In genomic region chr2:239882335-239882734, GRCh38 we compare ENCODE assay signal across 8 cellular contexts.
A peak's percentile ranks its signal among the peaks of the same experiment; 100 is the strongest.
DNase-seq lines count a peak whose midpoint lies in the region; ATAC-seq and TF ChIP-seq lines count a peak whose summit lies in the region.

No MANE protein-coding gene starts in this region.

- CTCF ChIA-PET in activated CD8-positive, alpha-beta T cell treated with anti-CD3 and anti-CD28 coated beads for 36 hours (lab: Charles Lee) = interaction anchor here (0.8 to 1.4 kb wide), 4 partner anchors 12 to 842 kb away, joined by 3 to 6 read pairs (median 3); no protein-coding TSS in a partner anchor

- DNase-seq in ELR (ENCODE audit: low read depth) (peak; percentile 30), NCI-H128 (lab: John Stamatoyannopoulos, UW; ENCODE audit: unreplicated experiment) (peak; percentile 2), endodermal cell (peak; percentile 93), testis (peak; percentile 52), amniotic stem cell (lab: John Stamatoyannopoulos, UW) (no peak)
- DNase-seq in activated CD8-positive, alpha-beta T cell treated with anti-CD3 and anti-CD28 coated beads for 36 hours = peak; percentile 70
- DNase-seq in naive thymus-derived CD8-positive, alpha-beta T cell = peak; percentile 21 to 76 (median 44)

- no peaks in the 10 kb centered on the region for H3K36me3 Mint-ChIP-seq in activated CD8-positive, alpha-beta T cell treated with anti-CD3 and anti-CD28 coated beads for 36 hours (ENCODE audit: low read depth)
- H3K36me3 Mint-ChIP-seq in endodermal cell (ENCODE audit: low read depth) = no peaks in the 10 kb centered on the region
- H3K36me3 Mint-ChIP-seq in naive thymus-derived CD8-positive, alpha-beta T cell = peaks cover 0 to 13% (median 6%) of the 10 kb centered on the region in 3 donors

- no peak overlapping the region for H3K4me3 ChIP-seq in endodermal cell (ENCODE audit: low read length)
- no peak overlapping the region for H3K4me3 ChIP-seq in testis

- H3K9ac ChIP-seq in endodermal cell (ENCODE audit: extremely low read depth, low read length, poor library complexity, severe bottlenecking) = no peak overlapping the region

- H3K36me3 ChIP-seq in endodermal cell (ENCODE audit: control insufficient read depth, insufficient read depth, low read length) = no peaks in the 10 kb centered on the region
- H3K36me3 ChIP-seq in testis (ENCODE audit: low read depth, missing control alignments) = no peaks in the 10 kb centered on the region

- peak; percentile 70 for TF ChIP-seq CTCF in activated CD8-positive, alpha-beta T cell treated with anti-CD3 and anti-CD28 coated beads for 36 hours (IDR thresholded peaks at IDR 0.05)
- TF ChIP-seq CTCF in endodermal cell (conservative IDR thresholded peaks at IDR 0.05) (peak; percentile 83), testis (IDR thresholded peaks at IDR 0.05) (peak; percentile 27 to 56 (median 46))

- H3K27ac ChIP-seq in endodermal cell (ENCODE audit: low read depth, low read length) = no peak overlapping the region
- no peak overlapping the region for H3K27ac ChIP-seq in testis

- H3K4me3 Mint-ChIP-seq in activated CD8-positive, alpha-beta T cell treated with anti-CD3 and anti-CD28 coated beads for 36 hours = no peak overlapping the region
- no peak overlapping the region for H3K4me3 Mint-ChIP-seq in endodermal cell
- no peak overlapping the region for H3K4me3 Mint-ChIP-seq in naive thymus-derived CD8-positive, alpha-beta T cell

- H3K27me3 Mint-ChIP-seq in activated CD8-positive, alpha-beta T cell treated with anti-CD3 and anti-CD28 coated beads for 36 hours = peaks cover 5% of the 10 kb centered on the region
- H3K27me3 Mint-ChIP-seq in endodermal cell (ENCODE audit: insufficient read depth) = peaks cover 3% of the 10 kb centered on the region
- peaks cover 3 to 17% (median 14%) of the 10 kb centered on the region in 5 donors for H3K27me3 Mint-ChIP-seq in naive thymus-derived CD8-positive, alpha-beta T cell

- H3K9me3 ChIP-seq in endodermal cell (ENCODE audit: control insufficient read depth, low read length) (peaks cover 19% of the 10 kb centered on the region), testis (no peaks in the 10 kb centered on the region)

- H3K27ac Mint-ChIP-seq in activated CD8-positive, alpha-beta T cell treated with anti-CD3 and anti-CD28 coated beads for 36 hours = no peak overlapping the region
- H3K27ac Mint-ChIP-seq in endodermal cell = no peak overlapping the region
- H3K27ac Mint-ChIP-seq in naive thymus-derived CD8-positive, alpha-beta T cell = peak overlapping the region in 2 of 10 donors; percentile 53 to 84

- POLR2A ChIA-PET in activated CD8-positive, alpha-beta T cell treated with anti-CD3 and anti-CD28 coated beads for 36 hours (lab: Charles Lee) = no interaction called here
- POLR2A ChIA-PET in naive thymus-derived CD8-positive, alpha-beta T cell (lab: Charles Lee) = no interaction called here

- peaks cover 7% of the 10 kb centered on the region for H3K4me1 ChIP-seq in endodermal cell (ENCODE audit: control insufficient read depth, insufficient read depth, low read length)
- peaks cover 8% of the 10 kb centered on the region for H3K4me1 ChIP-seq in testis

- peaks cover 3% of the 10 kb centered on the region for H3K4me1 Mint-ChIP-seq in activated CD8-positive, alpha-beta T cell treated with anti-CD3 and anti-CD28 coated beads for 36 hours (ENCODE audit: low read depth)
- H3K4me1 Mint-ChIP-seq in endodermal cell = peaks cover 15% of the 10 kb centered on the region
- peaks cover 0 to 9% (median 3%) of the 10 kb centered on the region in 4 donors for H3K4me1 Mint-ChIP-seq in naive thymus-derived CD8-positive, alpha-beta T cell

- peak; percentile 69 for ATAC-seq in activated CD8-positive, alpha-beta T cell treated with anti-CD3 and anti-CD28 coated beads for 36 hours
- peak; percentile 53 for ATAC-seq in naive thymus-derived CD8-positive, alpha-beta T cell
- ATAC-seq in HG02798 (IDR thresholded peaks at IDR 0.05; ENCODE audit: poor library complexity, unreplicated experiment) = no peak

- peaks cover 15% of the 10 kb centered on the region for H3K9me3 Mint-ChIP-seq in activated CD8-positive, alpha-beta T cell treated with anti-CD3 and anti-CD28 coated beads for 36 hours
- peaks cover 31% of the 10 kb centered on the region for H3K9me3 Mint-ChIP-seq in endodermal cell
- H3K9me3 Mint-ChIP-seq in naive thymus-derived CD8-positive, alpha-beta T cell = peaks cover 5 to 30% (median 27%) of the 10 kb centered on the region in 9 donors

- no peaks in the 10 kb centered on the region for H3K27me3 ChIP-seq in endodermal cell (ENCODE audit: control insufficient read depth, insufficient read depth, low read length, poor library complexity, severe bottlenecking)
- no peaks in the 10 kb centered on the region for H3K27me3 ChIP-seq in testis

- intact Hi-C loops in activated CD8-positive, alpha-beta T cell treated with anti-CD3 and anti-CD28 coated beads for 36 hours (cut with micrococcal nuclease) = no loop called here
- intact Hi-C loops in testis (cut with DNase I; ENCODE audit: low total_unique reads) = no loop called here

- TF ChIP-seq POLR2A in testis (IDR thresholded peaks at IDR 0.05) = no peak

- WGBS in endodermal cell (ENCODE audit: insufficient coverage in 1 of 2, insufficient read length in 1 of 2), 2 experiments = 32 to 39% methylated on average over 5 of the region's 5 CpGs
- 38 to 56% methylated on average over 3 to 5 of the region's 5 CpGs for WGBS in testis, 2 donors
